ENCODE assay signal across 11 cellular contexts in the genomic region with DNA sequence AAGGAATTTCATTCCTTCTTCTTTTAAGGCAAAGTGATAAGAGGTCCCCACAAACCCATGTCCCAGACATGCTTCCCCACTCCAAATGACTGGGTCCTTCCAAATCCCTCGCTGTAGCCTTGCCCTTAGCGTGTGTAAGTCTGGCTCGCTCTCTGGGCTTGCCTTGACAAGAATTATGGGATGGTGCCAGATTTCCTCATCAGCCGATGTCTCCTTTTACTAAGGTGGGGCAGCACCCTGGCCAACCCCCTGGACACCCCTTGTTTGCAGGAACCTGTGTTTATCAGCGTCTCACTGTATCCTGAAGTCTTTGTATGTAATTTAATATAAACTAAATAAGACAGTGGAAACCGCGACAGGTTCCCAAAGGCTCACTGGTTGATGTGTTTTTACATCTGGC.
"Had no signal": no experiment of that assay in that cellular context is flagged by ENCODE, and none has a peak within 500 bp of the region (broad histone marks: within the 10 kb centered on the region; RNA-seq: fewer than 3 reads in every experiment).

No MANE protein-coding gene starts in this region.

- H3K27ac Mint-ChIP-seq: activated naive CD8-positive, alpha-beta T cell treated with anti-CD3 and anti-CD28 coated beads, Interleukin-2, amount 50 U/mL, for 24 hours; naive B cell; stimulated activated memory B cell treated with anti-CD40 and anti-IgM and Interleukin-4, amounts not matched to agents 10 μg/mL and 1 μg/mL and 100 μg/mL, for 72 hours had no signal

- H3K36me3 Mint-ChIP-seq: naive B cell; stimulated activated memory B cell treated with anti-CD40 and anti-IgM and Interleukin-4, amounts not matched to agents 10 μg/mL and 1 μg/mL and 100 μg/mL, for 72 hours had no signal

- H3K27me3 Mint-ChIP-seq: activated naive CD8-positive, alpha-beta T cell treated with anti-CD3 and anti-CD28 coated beads, Interleukin-2, amount 50 U/mL, for 24 hours; naive B cell; stimulated activated memory B cell treated with anti-CD40 and anti-IgM and Interleukin-4, amounts not matched to agents 10 μg/mL and 1 μg/mL and 100 μg/mL, for 72 hours had no signal

- H3K4me3 ChIP-seq: coronary artery, lower lobe of right lung, right lobe of liver, tibial nerve had no signal

- H3K9me3 ChIP-seq: lower lobe of right lung, right lobe of liver, tibial nerve had no signal

- H3K4me1 ChIP-seq: lower lobe of right lung, right lobe of liver had no signal

- H3K4me3 Mint-ChIP-seq: activated naive CD8-positive, alpha-beta T cell treated with anti-CD3 and anti-CD28 coated beads, Interleukin-2, amount 50 U/mL, for 24 hours; naive B cell; stimulated activated memory B cell treated with anti-CD40 and anti-IgM and Interleukin-4, amounts not matched to agents 10 μg/mL and 1 μg/mL and 100 μg/mL, for 72 hours had no signal

- H3K27ac ChIP-seq: coronary artery, lower lobe of right lung, right lobe of liver, tibial nerve had no signal

- DNase-seq: activated CD4-positive, alpha-beta T cell treated with anti-CD3 and anti-CD28 coated beads for 48 hours; activated naive CD4-positive, alpha-beta T cell treated with Interleukin-2 at 50 U/mL for 16 hours; activated naive CD8-positive, alpha-beta T cell treated with anti-CD3 and anti-CD28 coated beads, Interleukin-2, amount 50 U/mL, for 24 hours; effector memory CD4-positive, alpha-beta T cell; left cardiac atrium; lower lobe of right lung; naive B cell; right lobe of liver had no signal

- H3K9me3 Mint-ChIP-seq: activated naive CD8-positive, alpha-beta T cell treated with anti-CD3 and anti-CD28 coated beads, Interleukin-2, amount 50 U/mL, for 24 hours; naive B cell; stimulated activated memory B cell treated with anti-CD40 and anti-IgM and Interleukin-4, amounts not matched to agents 10 μg/mL and 1 μg/mL and 100 μg/mL, for 72 hours had no signal

- H3K27me3 ChIP-seq: right lobe of liver, tibial nerve had no signal

- H3K36me3 ChIP-seq: lower lobe of right lung, right lobe of liver, tibial nerve had no signal

- ATAC-seq: activated naive CD8-positive, alpha-beta T cell treated with anti-CD3 and anti-CD28 coated beads, Interleukin-2, amount 50 U/mL, for 24 hours; left cardiac atrium; lower lobe of right lung; right lobe of liver; stimulated activated memory B cell treated with anti-CD40 and anti-IgM and Interleukin-4, amounts not matched to agents 10 μg/mL and 1 μg/mL and 100 μg/mL, for 72 hours had no signal

- H3K4me1 Mint-ChIP-seq: stimulated activated memory B cell treated with anti-CD40 and anti-IgM and Interleukin-4, amounts not matched to agents 10 μg/mL and 1 μg/mL and 100 μg/mL, for 72 hours had no signal
